In genomic region chr16:50024684-50025543, GRCh38 we compare ENCODE assay signal across 8 cellular contexts. TPM values are rescaled to one million over a fixed set of nuclear protein-coding genes. Genes with fewer than 3 reads are reported as not detected.
DNase-seq lines count a peak whose midpoint lies in the region; ATAC-seq, FAIRE-seq and TF ChIP-seq lines count a peak whose summit lies in the region.

A gene with protein sequence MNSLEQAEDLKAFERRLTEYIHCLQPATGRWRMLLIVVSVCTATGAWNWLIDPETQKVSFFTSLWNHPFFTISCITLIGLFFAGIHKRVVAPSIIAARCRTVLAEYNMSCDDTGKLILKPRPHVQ (plus strand): TSS chr16:50025225. CDS start chr16:50025316, 91 bp downstream.

- peak within 1 kb of the TSS; percentile 63 for H3K9ac ChIP-seq in smooth muscle cell (ENCODE audit: low read depth)

- TF ChIP-seq CTCF in AG09309 (IDR thresholded peaks at IDR 0.05; ENCODE audit: control insufficient read depth, insufficient read depth, low read depth, low read length, missing control alignments) (peak; percentile 100), WERI-Rb-1 (IDR thresholded peaks at IDR 0.05; ENCODE audit: low read depth, low read length) (peak; percentile 99), bronchial epithelial cell (IDR thresholded peaks at IDR 0.05; ENCODE audit: insufficient read depth, low read length, severe bottlenecking) (peak; percentile 100), smooth muscle cell (IDR thresholded peaks at IDR 0.05; ENCODE audit: borderline replicate concordance, insufficient read depth, poor library complexity, severe bottlenecking) (peak; percentile 99)

- peak within 1 kb of the TSS; percentile 96 for H3K4me3 ChIP-seq in AG09309 (ENCODE audit: control insufficient read depth, low read depth, low read length)
- peak within 1 kb of the TSS; percentile 91 for H3K4me3 ChIP-seq in WERI-Rb-1 (ENCODE audit: low read depth, low read length)
- peak within 1 kb of the TSS; percentile 82 for H3K4me3 ChIP-seq in bronchial epithelial cell (ENCODE audit: low read depth, low read length)
- peak within 1 kb of the TSS; percentile 99 for H3K4me3 ChIP-seq in smooth muscle cell

- ATAC-seq in GM18907 (IDR thresholded peaks at IDR 0.05; ENCODE audit: unreplicated experiment), result peak; percentile 99
- ATAC-seq in HG03159 (IDR thresholded peaks at IDR 0.05; ENCODE audit: unreplicated experiment), result peak; percentile 99

- peaks cover 12% of the 10 kb centered on the region for H3K4me1 ChIP-seq in smooth muscle cell (ENCODE audit: low read depth)

- peak within 1 kb of the TSS; percentile 52 for H3K27ac ChIP-seq in WERI-Rb-1
- no peak within 1 kb of the TSS for H3K27ac ChIP-seq in smooth muscle cell (ENCODE audit: low read depth)

- H3K4me2 ChIP-seq in smooth muscle cell, result peak within 1 kb of the TSS; percentile 97

- no peaks in the 10 kb centered on the region for H3K9me3 ChIP-seq in WERI-Rb-1 (ENCODE audit: severe bottlenecking)
- no peaks in the 10 kb centered on the region for H3K9me3 ChIP-seq in smooth muscle cell (replicated peaks; ENCODE audit: low read depth)

- DNase-seq in AG09309 (ENCODE audit: low read depth) (peak; percentile 87), NCI-H2227 (lab: John Stamatoyannopoulos, UW; ENCODE audit: unreplicated experiment) (peak; percentile 94), WERI-Rb-1 (peak; percentile 95), bronchial epithelial cell (ENCODE audit: low read depth) (peak; percentile 89), iPS-NIHi11 (ENCODE audit: low spot score) (peak; percentile 98), smooth muscle cell (lab: John Stamatoyannopoulos, UW; ENCODE audit: unreplicated experiment) (peak; percentile 74)

- H3K27me3 ChIP-seq in WERI-Rb-1 (ENCODE audit: insufficient read depth, low read depth, severe bottlenecking) (no peaks in the 10 kb centered on the region), bronchial epithelial cell (ENCODE audit: control insufficient read depth, insufficient read depth, low read length) (no peaks in the 10 kb centered on the region), smooth muscle cell (ENCODE audit: low read depth) (no peaks in the 10 kb centered on the region)

- H4K20me1 ChIP-seq in smooth muscle cell (ENCODE audit: low read depth), result peaks cover 23% of the 10 kb centered on the region

- 1% methylated on average over 56 of the region's 65 CpGs for WGBS in smooth muscle cell (ENCODE audit: low lambda C conversion rate)

- H3F3A ChIP-seq in smooth muscle cell (ENCODE audit: low read depth), result no peaks in the 10 kb centered on the region

- FAIRE-seq in bronchial epithelial cell (lab: Jason Lieb, UNC), result no peak

- peaks cover 44% of the 10 kb centered on the region for H3K79me2 ChIP-seq in smooth muscle cell (ENCODE audit: low read depth)

- H3K36me3 ChIP-seq in WERI-Rb-1 (no peaks in the 10 kb centered on the region; the same call in 1 of the 2 replicates), bronchial epithelial cell (ENCODE audit: control insufficient read depth, insufficient read depth, low read length) (no peaks in the 10 kb centered on the region), smooth muscle cell (ENCODE audit: low read depth) (peaks cover 1% of the 10 kb centered on the region)

- H2AFZ ChIP-seq in smooth muscle cell (ENCODE audit: low read depth), result peak within 1 kb of the TSS; percentile 97

RNA-seq across cellular contexts. Expression of the gene that starts here (rescaled TPM):
- total RNA-seq in bronchial epithelial cell (23.7 and 28.8 TPM in 2 replicates), smooth muscle cell (21.3 and 37.9 TPM in 2 replicates)
- 21.1 and 31.7 TPM in 2 replicates for polyA plus RNA-seq in smooth muscle cell
